ENCODE assay signal across 1 cellular context in genomic region chr2:2270808-2271415, GRCh38.
TF ChIP-seq lines count a peak whose summit lies in the region.

No MANE protein-coding gene starts in this region.

TF ChIP-seq in SK-N-SH, 30 proteins besides CTCF, POLR2A, EP300 and RAD21 (continued from another document):
- TF ChIP-seq REST (IDR thresholded peaks at IDR 0.05; ENCODE audit: low read depth, low read length) (no peak), SMC3 (IDR thresholded peaks at IDR 0.05; ENCODE audit: low read depth, low read length) (no peak), CHD2 (IDR thresholded peaks at IDR 0.05; ENCODE audit: low read length, partially characterized antibody) (no peak), JUND (IDR thresholded peaks at IDR 0.05) (no peak), FOSL2 (IDR thresholded peaks at IDR 0.05; ENCODE audit: borderline replicate concordance, low read depth) (no peak), NRF1 (IDR thresholded peaks at IDR 0.05; ENCODE audit: low read depth, low read length) (no peak), EZH2phosphoT487 (IDR thresholded peaks at IDR 0.05; ENCODE audit: borderline replicate concordance, low read depth) (no peak), POLR2AphosphoS5 (IDR thresholded peaks at IDR 0.05; ENCODE audit: low read depth, low read length) (no peak), RFX5 (IDR thresholded peaks at IDR 0.05; ENCODE audit: low read length) (no peak), ZBTB33 (IDR thresholded peaks at IDR 0.05; ENCODE audit: borderline replicate concordance, low read depth) (no peak)
